8 cellular contexts compared by ENCODE assay signal in genomic region chr12:8950287-8950574, GRCh38. TPM values are rescaled to one million over a fixed set of nuclear protein-coding genes. Genes with fewer than 3 reads are reported as not detected.
A peak's percentile ranks its signal among the peaks of the same experiment; 100 is the strongest.
DNase-seq lines count a peak whose midpoint lies in the region; ATAC-seq, FAIRE-seq and TF ChIP-seq lines count a peak whose summit lies in the region.

No MANE protein-coding gene starts in this region.

- H3K27me3 ChIP-seq in HUES6 (ENCODE audit: control insufficient read depth, insufficient read depth, low read length) (no peaks in the 10 kb centered on the region), GM12878 (replicated peaks in 1 of 2; ENCODE audit: control insufficient read depth in 2 of 2, insufficient read depth in 2 of 2, low read length in 1 of 2) (no peaks in the 10 kb centered on the region), mesendoderm (ENCODE audit: insufficient read depth, low read length, poor library complexity) (no peaks in the 10 kb centered on the region)

- peaks cover 59% of the 10 kb centered on the region for H3K36me3 Mint-ChIP-seq in activated T-cell treated with anti-CD3 and anti-CD28 coated beads, Interleukin-2, amount 50 U/mL, for 24 hours (ENCODE audit: low read depth)

- FAIRE-seq in GM12878 (lab: Jason Lieb, UNC): no peak

- ATAC-seq in GM12878 (no peak; the same call in 2 of the 3 replicates), HG02588 (IDR thresholded peaks at IDR 0.05; ENCODE audit: unreplicated experiment) (no peak)

- H3K56ac ChIP-seq in mesendoderm (ENCODE audit: low read length): peak overlapping the region; percentile 92

- no peak for TF ChIP-seq RAD21 in GM12878 (IDR thresholded peaks at IDR 0.05; ENCODE audit: insufficient read depth, low read depth, low read length)

- H3K4me2 ChIP-seq in GM12878 (ENCODE audit: control insufficient read depth, insufficient read depth): peak overlapping the region; percentile 86
- peak overlapping the region; percentile 80 for H3K4me2 ChIP-seq in mesendoderm (ENCODE audit: low read length)

- H3K18ac ChIP-seq in mesendoderm (ENCODE audit: low read length): no peak overlapping the region

- WGBS in GM12878 (ENCODE audit: insufficient coverage, insufficient replicate concordance, low lambda C conversion rate, missing lambda C conversion rate): under 1% methylated on average over 7 of the region's 7 CpGs
- WGBS in mesendoderm (ENCODE audit: extremely low coverage, insufficient coverage, low lambda C conversion rate): no CpG with 5 or more reads among the region's 7 CpGs

- BruUV-seq in GM12878 (replicated peaks; lab: Mats Ljungman, UMichigan): TSS peak; percentile 85

- H3K79me2 ChIP-seq in GM12878 (ENCODE audit: control insufficient read depth, insufficient read depth, low read length) (peaks cover 38% of the 10 kb centered on the region), mesendoderm (ENCODE audit: control insufficient read depth, insufficient read depth, low read length) (peaks cover 26% of the 10 kb centered on the region)

- peak overlapping the region; percentile 100 for H3K4me3 Mint-ChIP-seq in activated T-cell treated with anti-CD3 and anti-CD28 coated beads, Interleukin-2, amount 50 U/mL, for 24 hours

- CTCF ChIA-PET in GM12878 (lab: Yijun Ruan, JAX): interaction anchor here (0.7 to 3.9 kb wide), 14 partner anchors 8 to 293 kb away, joined by 3 to 30 read pairs (median 5); partner anchors contain the start of gene PHC1

- peak overlapping the region; percentile 92 for H3K27ac Mint-ChIP-seq in activated T-cell treated with anti-CD3 and anti-CD28 coated beads, Interleukin-2, amount 50 U/mL, for 24 hours

- RAD21 ChIA-PET in GM12878 (lab: Charles Lee; ENCODE audit: unreplicated experiment): interaction anchor here (1.0 to 3.3 kb wide), 6 partner anchors 36 to 406 kb away, joined by 3 to 23 read pairs (median 8); partner anchors contain the start of gene PHC1

- H2AK5ac ChIP-seq in mesendoderm (ENCODE audit: low read length): no peak overlapping the region

- H3K36me3 ChIP-seq in HUES6 (ENCODE audit: control insufficient read depth, insufficient read depth, low read length): peaks cover 17% of the 10 kb centered on the region
- H3K36me3 ChIP-seq in GM12878 (ENCODE audit: control insufficient read depth in 2 of 2, insufficient read depth in 2 of 2, low read length in 1 of 2): peaks cover 1 to 2% of the 10 kb centered on the region in 2 experiments; a peak in 2 of 4 replicates
- H3K36me3 ChIP-seq in mesendoderm (ENCODE audit: control insufficient read depth, insufficient read depth, low read length): peaks cover 1% of the 10 kb centered on the region

- no peak overlapping the region for H2BK120ac ChIP-seq in mesendoderm (ENCODE audit: low read depth, low read length)

- H3K9ac ChIP-seq in HUES6 (ENCODE audit: low read length) (peak overlapping the region; percentile 95), GM12878 (ENCODE audit: control insufficient read depth, insufficient read depth, low read length) (peak overlapping the region; percentile 74), mesendoderm (ENCODE audit: low read length) (peak overlapping the region; percentile 70)

- peaks cover 7% of the 10 kb centered on the region for H3K9me3 Mint-ChIP-seq in activated T-cell treated with anti-CD3 and anti-CD28 coated beads, Interleukin-2, amount 50 U/mL, for 24 hours

- intact Hi-C loops in GM12878 (cut with micrococcal nuclease; ENCODE audit: unreplicated experiment): loop anchor here (1.0 to 5.0 kb wide), 3 partner anchors 47 to 268 kb away; no protein-coding TSS in a partner anchor

- H3K4me1 ChIP-seq in HUES6 (ENCODE audit: control insufficient read depth, insufficient read depth, low read length): peaks cover 12% of the 10 kb centered on the region; the same call in 1 of the 2 replicates
- peaks cover 10% of the 10 kb centered on the region; the same call in 1 of the 2 replicates for H3K4me1 ChIP-seq in GM12878 (ENCODE audit: control insufficient read depth, insufficient read depth, low read length)
- H3K4me1 ChIP-seq in mesendoderm (ENCODE audit: control insufficient read depth, low read depth, low read length): no peaks in the 10 kb centered on the region

- peak overlapping the region; percentile 91 for H2AFZ ChIP-seq in GM12878 (ENCODE audit: control insufficient read depth, low read depth, low read length)

- no peak for DNase-seq in activated T-cell treated with anti-CD3 and anti-CD28 coated beads, Interleukin-2, amount 50 U/mL, for 24 hours
- DNase-seq in activated T-cell treated with anti-CD3 and anti-CD28 coated beads, Interleukin-2, amount 50 U/mL, for 48 hours: no peak
- DNase-seq in GM12878 (ENCODE audit: low read depth, low spot score) (no peak), mesendoderm (no peak), NCI-H2171 treated with DMSO at 0.1 percent for 48 hours (lab: John Stamatoyannopoulos, UW) (no peak), inferior parietal cortex (ENCODE audit: extremely low spot score) (no peak)

- POLR2A ChIA-PET in GM12878 (lab: Charles Lee): interaction anchor here (0.8 to 2.4 kb wide), 5 partner anchors 10 to 305 kb away, joined by 3 to 8 read pairs (median 4); no protein-coding TSS in a partner anchor

- peaks cover 67% of the 10 kb centered on the region for H3K4me1 Mint-ChIP-seq in activated T-cell treated with anti-CD3 and anti-CD28 coated beads, Interleukin-2, amount 50 U/mL, for 24 hours (ENCODE audit: low read depth)

- no peaks in the 10 kb centered on the region for H3K27me3 Mint-ChIP-seq in activated T-cell treated with anti-CD3 and anti-CD28 coated beads, Interleukin-2, amount 50 U/mL, for 24 hours

- H2BK15ac ChIP-seq in mesendoderm (replicated peaks; ENCODE audit: low read depth): no peak overlapping the region

- H3K9me3 ChIP-seq in HUES6 (ENCODE audit: control insufficient read depth, insufficient read depth, low read depth, low read length): peaks cover 15% of the 10 kb centered on the region; the same call in 1 of the 2 replicates
- H3K9me3 ChIP-seq in GM12878 (replicated peaks; ENCODE audit: control insufficient read depth, insufficient read depth, low read length): no peaks in the 10 kb centered on the region; the same call in 2 of the 3 replicates

- TF ChIP-seq CTCF in GM12878 (IDR thresholded peaks at IDR 0.05 in 2 of 3, conservative IDR thresholded peaks at IDR 0.05 in 1 of 3; ENCODE audit: control insufficient read depth in 2 of 3, extremely low read depth in 1 of 3, insufficient read depth in 1 of 3, low read depth in 3 of 3, low read length in 3 of 3): no peak

- no peak for TF ChIP-seq POLR2A in GM12878 (IDR thresholded peaks at IDR 0.05; ENCODE audit: low read depth, low read length)

- no peak for TF ChIP-seq EP300 in GM12878 (IDR thresholded peaks at IDR 0.05; ENCODE audit: borderline replicate concordance in 1 of 2, control insufficient read depth in 1 of 2, low read depth in 2 of 2, low read length in 2 of 2)

- H4K8ac ChIP-seq in mesendoderm (ENCODE audit: low read depth, low read length): no peak overlapping the region

- H3K27ac ChIP-seq in HUES6 (ENCODE audit: low read depth, low read length) (0 out of 2 replicates have a peak overlapping the region, but pooled peaks have one; percentile 98), GM12878 (ENCODE audit: control insufficient read depth, insufficient read depth) (peak overlapping the region; percentile 94), mesendoderm (ENCODE audit: low read depth, low read length) (no peak overlapping the region)

- peaks cover 9% of the 10 kb centered on the region for H3K79me1 ChIP-seq in mesendoderm (ENCODE audit: low read length)

- H3K4me3 ChIP-seq in HUES6 (ENCODE audit: low read depth, low read length) (peak overlapping the region; percentile 88), GM12878 (peak overlapping the region; percentile 86), mesendoderm (ENCODE audit: low read length) (peak overlapping the region; percentile 43)

- no peak overlapping the region for H3K4ac ChIP-seq in mesendoderm (ENCODE audit: low read depth, low read length)

- no peak overlapping the region for H3K23ac ChIP-seq in mesendoderm (ENCODE audit: low read length)

- no peaks in the 10 kb centered on the region for H4K20me1 ChIP-seq in GM12878 (ENCODE audit: control insufficient read depth, insufficient read depth)

- SMC1A ChIA-PET in GM12878 (lab: Charles Lee; ENCODE audit: uncharacterized antibody, unreplicated experiment): interaction anchor here (0.6 to 3.8 kb wide), 6 partner anchors 36 to 92 kb away, joined by 3 to 36 read pairs (median 3); partner anchors contain the start of gene PHC1

- in situ Hi-C loops in GM12878 (cut with MboI): loop anchor here (5.0 kb wide), 1 partner anchor 92 kb away; no protein-coding TSS in a partner anchor

- no peak overlapping the region for H4K5ac ChIP-seq in mesendoderm (ENCODE audit: low read length)

- H2BK5ac ChIP-seq in mesendoderm (ENCODE audit: low read length): no peak overlapping the region

RNA-seq across cellular contexts. Expression of gene M6PR, which starts 0.8 kb away (rescaled TPM):
- 166 and 176 TPM in 2 replicates for total RNA-seq in GM12878 (2013; cell fraction: nucleolus; rRNA removed)
- 203 and 209 TPM in 2 replicates for total RNA-seq in GM12878 (2014; rRNA removed)
- total RNA-seq in GM12878 (2014; rRNA removed; fragmentation: Illumina TruSeq; extraction: Trizol): 126 and 139 TPM in 2 replicates
- 134 and 135 TPM in 2 replicates for total RNA-seq in GM12878 (2021)
- 70.7 TPM for polyA plus RNA-seq in GM12878 (2011; ENCODE audit: low read depth)
- 175 and 192 TPM in 2 replicates for polyA plus RNA-seq in GM12878 (2011; rRNA removed)
- polyA plus RNA-seq in GM12878 (2011; cell fraction: cytosol; rRNA removed): 159 and 184 TPM in 2 replicates
- 112 and 153 TPM in 2 replicates for polyA plus RNA-seq in GM12878 (2011; cell fraction: nucleus; rRNA removed)
- polyA plus RNA-seq in GM12878 (2012): 108 and 148 TPM in 2 replicates
- polyA plus RNA-seq in GM12878 (2014; fragmentation: Illumina TruSeq; extraction: Trizol): 146 and 160 TPM in 2 replicates
- polyA plus RNA-seq in GM12878 (2014; fragmentation: Nextera tagmentation; extraction: Ambion mirVana): 100 to 1,000 TPM in 1 of 2 experiments, 10 to 100 TPM in 1; 65.4 to 101 TPM
- 103 and 113 TPM in 2 replicates for polyA plus RNA-seq in GM12878 (2014; rRNA removed)
- 100 to 1,000 TPM; 138 to 151 TPM for polyA plus RNA-seq in GM12878 (2016; fragmentation: Nextera tagmentation; extraction: Ambion mirVana)
- polyA minus RNA-seq in GM12878 (2011; rRNA and poly(A)+ RNA removed): 250 and 302 TPM in 2 replicates
- 74.3 and 110 TPM in 2 replicates for polyA minus RNA-seq in GM12878 (2011; cell fraction: cytosol; rRNA and poly(A)+ RNA removed)
- 65.3 and 71.5 TPM in 2 replicates for polyA minus RNA-seq in GM12878 (2011; cell fraction: nucleus; rRNA and poly(A)+ RNA removed)
- 99.7 TPM for polyA plus RNA-seq in mesendoderm (2013, experiment 1 of 2)
- polyA plus RNA-seq in mesendoderm (2013, experiment 2 of 2): 96.3 TPM

RNA-seq across cellular contexts. Expression of gene PHC1, which starts 35.9 kb away (rescaled TPM):
- total RNA-seq in GM12878 (2013; cell fraction: nucleolus; rRNA removed): 47.9 and 54.4 TPM in 2 replicates
- 1.7 and 2.0 TPM in 2 replicates for total RNA-seq in GM12878 (2014; rRNA removed)
- 1.9 and 2.1 TPM in 2 replicates for total RNA-seq in GM12878 (2014; rRNA removed; fragmentation: Illumina TruSeq; extraction: Trizol)
- 3.1 and 5.2 TPM in 2 replicates for total RNA-seq in GM12878 (2021)
- polyA plus RNA-seq in GM12878 (2011; ENCODE audit: low read depth): 3.9 TPM
- polyA plus RNA-seq in GM12878 (2011; rRNA removed): 12.9 and 16.3 TPM in 2 replicates
- 18.6 and 19.4 TPM in 2 replicates for polyA plus RNA-seq in GM12878 (2011; cell fraction: cytosol; rRNA removed)
- polyA plus RNA-seq in GM12878 (2011; cell fraction: nucleus; rRNA removed): 96.2 and 117 TPM in 2 replicates
- 4.9 and 5.4 TPM in 2 replicates for polyA plus RNA-seq in GM12878 (2012)
- polyA plus RNA-seq in GM12878 (2014; fragmentation: Illumina TruSeq; extraction: Trizol): 3.6 and 4.2 TPM in 2 replicates
- polyA plus RNA-seq in GM12878 (2014; fragmentation: Nextera tagmentation; extraction: Ambion mirVana): under 1 TPM; 0.50 to 0.64 TPM
- 2.9 and 3.6 TPM in 2 replicates for polyA plus RNA-seq in GM12878 (2014; rRNA removed)
- polyA plus RNA-seq in GM12878 (2016; fragmentation: Nextera tagmentation; extraction: Ambion mirVana): 1 to 10 TPM; 1.5 to 2.4 TPM
- polyA minus RNA-seq in GM12878 (2011; rRNA and poly(A)+ RNA removed): 10.8 and 12.0 TPM in 2 replicates
- polyA minus RNA-seq in GM12878 (2011; cell fraction: cytosol; rRNA and poly(A)+ RNA removed): 7.2 and 9.0 TPM in 2 replicates
- 5.4 and 9.3 TPM in 2 replicates for polyA minus RNA-seq in GM12878 (2011; cell fraction: nucleus; rRNA and poly(A)+ RNA removed)
- polyA plus RNA-seq in mesendoderm (2013, experiment 1 of 2): 407 TPM
- 429 TPM for polyA plus RNA-seq in mesendoderm (2013, experiment 2 of 2)

RNA-seq across cellular contexts. Expression of gene KLRG1, which starts 39.1 kb away (rescaled TPM):
- total RNA-seq in GM12878 (2013; cell fraction: nucleolus; rRNA removed): 10.8 and 18.1 TPM in 2 replicates
- 3.3 and 5.2 TPM in 2 replicates for total RNA-seq in GM12878 (2014; rRNA removed)
- 2.4 and 3.5 TPM in 2 replicates for total RNA-seq in GM12878 (2014; rRNA removed; fragmentation: Illumina TruSeq; extraction: Trizol)
- 2.1 and 2.3 TPM in 2 replicates for total RNA-seq in GM12878 (2021)
- 2.8 TPM for polyA plus RNA-seq in GM12878 (2011; ENCODE audit: low read depth)
- polyA plus RNA-seq in GM12878 (2011; rRNA removed): 5.5 and 7.3 TPM in 2 replicates
- polyA plus RNA-seq in GM12878 (2011; cell fraction: cytosol; rRNA removed): 3.9 and 4.3 TPM in 2 replicates
- polyA plus RNA-seq in GM12878 (2011; cell fraction: nucleus; rRNA removed): 2.6 and 2.7 TPM in 2 replicates
- polyA plus RNA-seq in GM12878 (2012): 1.4 and 1.8 TPM in 2 replicates
- 3.4 and 3.7 TPM in 2 replicates for polyA plus RNA-seq in GM12878 (2014; fragmentation: Illumina TruSeq; extraction: Trizol)
- 1 to 10 TPM; 6.3 to 6.5 TPM for polyA plus RNA-seq in GM12878 (2014; fragmentation: Nextera tagmentation; extraction: Ambion mirVana)
- 2.4 and 2.7 TPM in 2 replicates for polyA plus RNA-seq in GM12878 (2014; rRNA removed)
- polyA plus RNA-seq in GM12878 (2016; fragmentation: Nextera tagmentation; extraction: Ambion mirVana): 1 to 10 TPM; 4.0 to 4.5 TPM
- 5.2 and 5.6 TPM in 2 replicates for polyA minus RNA-seq in GM12878 (2011; rRNA and poly(A)+ RNA removed)
- polyA minus RNA-seq in GM12878 (2011; cell fraction: cytosol; rRNA and poly(A)+ RNA removed): 2.5 and 3.9 TPM in 2 replicates
- 4.2 and 5.7 TPM in 2 replicates for polyA minus RNA-seq in GM12878 (2011; cell fraction: nucleus; rRNA and poly(A)+ RNA removed)
- 4.5 TPM for polyA plus RNA-seq in mesendoderm (2013, experiment 1 of 2)
- 4.6 TPM for polyA plus RNA-seq in mesendoderm (2013, experiment 2 of 2)
